ENCODE assay signal across 9 cellular contexts in genomic region chr4:73998040-73999011, GRCh38. TPM values are rescaled to one million over a fixed set of nuclear protein-coding genes. Genes with fewer than 3 reads are reported as not detected.
DNase-seq lines count a peak whose midpoint lies in the region; ATAC-seq and TF ChIP-seq lines count a peak whose summit lies in the region.
"Had no signal": no experiment of that assay in that cellular context is flagged by ENCODE, and none has a peak within 500 bp of the region (broad histone marks: within the 10 kb centered on the region; RNA-seq: fewer than 3 reads in every experiment).

CXCL5 (minus strand) TSS chr4:73998677; CDS start chr4:73998581, 96 bp downstream.

- H4K20me1 ChIP-seq in mammary epithelial cell (ENCODE audit: insufficient read depth, low read length), result no peaks in the 10 kb centered on the region
- no peaks in the 10 kb centered on the region for H4K20me1 ChIP-seq in hepatocyte (ENCODE audit: insufficient read depth, poor library complexity, severe bottlenecking)

- intact Hi-C loops in mammary epithelial cell (cut with micrococcal nuclease), result no loop called here
- intact Hi-C loops in posterior cingulate gyrus (cut with DNase I), result no loop called here

- H3K9me3 ChIP-seq in mammary epithelial cell (replicated peaks; ENCODE audit: insufficient read depth, low read length) (no peaks in the 10 kb centered on the region), hepatocyte (ENCODE audit: low read depth) (no peaks in the 10 kb centered on the region)

- peak in 1 of 2 donors; percentile 15 for TF ChIP-seq CTCF in mammary epithelial cell (conservative IDR thresholded peaks at IDR 0.05 in 1 of 2, IDR thresholded peaks at IDR 0.05 in 1 of 2; ENCODE audit: extremely low read depth in 1 of 2, insufficient read depth in 1 of 2, low read depth in 1 of 2, low read length in 2 of 2)
- no peak for TF ChIP-seq CTCF in hepatocyte (IDR thresholded peaks at IDR 0.05; ENCODE audit: poor library complexity)

- DNase-seq in GM03348 (ENCODE audit: low spot score) (peak; percentile 20), mammary epithelial cell (no peak), hepatocyte (ENCODE audit: low spot score) (peak; percentile 68), posterior cingulate gyrus (peak; percentile 19 to 90 (median 32)), NCI-H748 (lab: John Stamatoyannopoulos, UW; ENCODE audit: unreplicated experiment) (no peak)
- DNase-seq in effector CD8-positive, alpha-beta T cell (lab: John Stamatoyannopoulos, UW), result no peak

- no peak within 1 kb of the TSS for H3K9ac ChIP-seq in mammary epithelial cell (ENCODE audit: insufficient read depth, low read length)

- H3K4me3 ChIP-seq in mammary epithelial cell (replicated peaks in 1 of 3; ENCODE audit: insufficient read depth in 1 of 3, low read depth in 2 of 3, low read length in 3 of 3) (peak within 1 kb of the TSS in 1 of 3 experiments; percentile 13), hepatocyte (peak within 1 kb of the TSS; percentile 27)

- H3K36me3 ChIP-seq in mammary epithelial cell (ENCODE audit: insufficient read depth, low read length), result no peaks in the 10 kb centered on the region
- no peaks in the 10 kb centered on the region for H3K36me3 ChIP-seq in hepatocyte (replicated peaks; ENCODE audit: insufficient read depth, low read depth)

- H3K27me3 ChIP-seq in mammary epithelial cell (ENCODE audit: insufficient read depth, low read length) (no peaks in the 10 kb centered on the region), hepatocyte (peaks cover 16% of the 10 kb centered on the region)

- 69% methylated on average over 14 of the region's 46 CpGs for WGBS in mammary epithelial cell (ENCODE audit: low coverage, missing lambda C conversion rate)
- WGBS in hepatocyte (ENCODE audit: low lambda C conversion rate, missing lambda C conversion rate), result 11% methylated on average over 43 of the region's 46 CpGs

- H2AFZ ChIP-seq in mammary epithelial cell (ENCODE audit: low read depth, low read length) (peak within 1 kb of the TSS; percentile 85), hepatocyte (peak within 1 kb of the TSS; percentile 55)

- H3K27ac ChIP-seq in mammary epithelial cell (ENCODE audit: insufficient read depth, low read depth, low read length) (no peak within 1 kb of the TSS), hepatocyte (peak within 1 kb of the TSS; percentile 30)

- no peaks in the 10 kb centered on the region for H3K9me2 ChIP-seq in hepatocyte (replicated peaks; ENCODE audit: insufficient read depth)

- no peaks in the 10 kb centered on the region for H3K79me2 ChIP-seq in mammary epithelial cell (ENCODE audit: insufficient read depth, low read length)
- H3K79me2 ChIP-seq in hepatocyte, result no peaks in the 10 kb centered on the region

- CTCF ChIA-PET in mammary epithelial cell (lab: Charles Lee; ENCODE audit: low non-redundant PET), result no interaction called here

- H3K4me2 ChIP-seq in mammary epithelial cell (ENCODE audit: insufficient read depth, low read depth, low read length), result peak within 1 kb of the TSS; percentile 46
- H3K4me2 ChIP-seq in hepatocyte, result peak within 1 kb of the TSS; percentile 86

- dilution Hi-C loops in mammary epithelial cell (cut with HindIII; ENCODE audit: low sequenced_read_pairs), result no loop called here

- in situ Hi-C loops in mammary epithelial cell (cut with MboI; ENCODE audit: low sequenced_read_pairs in 2 of 2), result no loop called here

- ATAC-seq in GM18502 (IDR thresholded peaks at IDR 0.05; ENCODE audit: poor library complexity, unreplicated experiment) (no peak), GM19455 (IDR thresholded peaks at IDR 0.05; ENCODE audit: unreplicated experiment) (no peak)

- no TSS peak for BruUV-seq in mammary epithelial cell (replicated peaks; lab: Mats Ljungman, UMichigan)

- H3K4me1 ChIP-seq in mammary epithelial cell (ENCODE audit: insufficient read depth, low read length) (peaks cover 5% of the 10 kb centered on the region), hepatocyte (ENCODE audit: insufficient read depth) (peaks cover 8% of the 10 kb centered on the region)

RNA-seq across cellular contexts. Expression of gene CXCL5, which starts in this region (rescaled TPM):
- total RNA-seq in mammary epithelial cell (under 1 TPM in 1 of 2 donors, not detected in 1; 0.33 TPM), hepatocyte (27.7 and 31.9 TPM in 2 replicates)
- polyA plus RNA-seq in mammary epithelial cell (1.6 TPM), hepatocyte (22.4 and 31.3 TPM in 2 replicates)
- 3.5 TPM for polyA minus RNA-seq in mammary epithelial cell
- total RNA-seq: lower leg skin had no signal

Comparison
In these comparisons a context has a peak if more than half of its experiments do, and no peak if none do; other contexts are left out.
1. RNA of gene CXCL5 (total RNA-seq): 27.7 to 31.9 TPM in hepatocyte; 0.33 TPM in mammary epithelial cell; every median in the first group is over 10 times any median in the second.
2. DNase-seq: peak in GM03348 (single experiment), hepatocyte (single experiment) and posterior cingulate gyrus (10 of 10); none in mammary epithelial cell (single experiment), NCI-H748 (single experiment) and effector CD8-positive, alpha-beta T cell (single experiment).